Comparison of ENCODE assay signal across 1 cellular context in genomic region chr17:50372708-50373556, GRCh38.
TF ChIP-seq lines count a peak whose summit lies in the region.

Gene EME1, plus strand, starts transcription at chr17:50373229. Its CDS starts 1,980 bp downstream, at chr17:50375209.
Gene MRPL27, minus strand, starts transcription at chr17:50373184. Its CDS starts 14 bp downstream, at chr17:50373170.

TF ChIP-seq in HepG2, 621 proteins besides CTCF, POLR2A, EP300 and RAD21 (continued from another document and continues in another):
- TF ChIP-seq FOXP1 (IDR thresholded peaks at IDR 0.05) (no peak), FOXP1 (CRISPR knock-in tag; IDR thresholded peaks at IDR 0.05) (no peak; the same call in 1 of the 2 replicates), ZMAT5 (CRISPR knock-in tag; IDR thresholded peaks at IDR 0.05; ENCODE audit: borderline replicate concordance, low read depth) (no peak), YY1 (IDR thresholded peaks at IDR 0.05; ENCODE audit: insufficient read depth, insufficient replicate concordance, low read depth, low read length) (peak; percentile 97), IRF2 (CRISPR knock-in tag; IDR thresholded peaks at IDR 0.05) (peak; percentile 90), MTERF4 (CRISPR knock-in tag; IDR thresholded peaks at IDR 0.05) (peak; percentile 73), ZGPAT (CRISPR knock-in tag; IDR thresholded peaks at IDR 0.05) (peak; percentile 92; the same call in 1 of the 2 replicates), ARID3A (IDR thresholded peaks at IDR 0.05; ENCODE audit: low read depth, low read length) (no peak), SNAI1 (CRISPR knock-in tag; IDR thresholded peaks at IDR 0.05; ENCODE audit: borderline replicate concordance) (peak; percentile 93; the same call in 1 of the 2 replicates), THRA (CRISPR knock-in tag; IDR thresholded peaks at IDR 0.05; ENCODE audit: borderline replicate concordance) (peak; percentile 77; the same call in 1 of the 2 replicates), SNAPC5 (CRISPR knock-in tag; IDR thresholded peaks at IDR 0.05; ENCODE audit: borderline replicate concordance) (peak; percentile 82; the same call in 1 of the 2 replicates), ZFP36 (IDR thresholded peaks at IDR 0.05; ENCODE audit: borderline replicate concordance, low read depth, low read length, partially characterized antibody) (no peak), CC2D1A (CRISPR knock-in tag; IDR thresholded peaks at IDR 0.05) (peak; percentile 99), ZNF609 (CRISPR knock-in tag; IDR thresholded peaks at IDR 0.05; ENCODE audit: borderline replicate concordance) (peak; percentile 79), ZBTB7B (CRISPR knock-in tag; IDR thresholded peaks at IDR 0.05) (peak; percentile 61; the same call in 1 of the 2 replicates), RARG (CRISPR knock-in tag; IDR thresholded peaks at IDR 0.05; ENCODE audit: low read depth) (peak; percentile 89), MIER2 (CRISPR knock-in tag; IDR thresholded peaks at IDR 0.05) (no peak; the same call in 1 of the 2 replicates), NCOR1 (IDR thresholded peaks at IDR 0.05; ENCODE audit: borderline replicate concordance, low read length) (peak; percentile 41; the same call in 1 of the 2 replicates), ZNF879 (CRISPR knock-in tag; IDR thresholded peaks at IDR 0.05) (peak; percentile 84; the same call in 1 of the 2 replicates), SYNCRIP (IDR thresholded peaks at IDR 0.05; ENCODE audit: insufficient read depth, low read depth, low read length) (no peak), ZNF263 (CRISPR knock-in tag; IDR thresholded peaks at IDR 0.05) (peak; percentile 52; the same call in 1 of the 2 replicates), ZNF484 (CRISPR knock-in tag; IDR thresholded peaks at IDR 0.05; ENCODE audit: borderline replicate concordance, low read depth) (0 out of 2 replicates have a peak, but pooled peaks have one; percentile 40), RFX5 (IDR thresholded peaks at IDR 0.05; ENCODE audit: low read depth, low read length) (peak; percentile 66; the same call in 1 of the 2 replicates), HDAC2 (CRISPR knock-in tag; IDR thresholded peaks at IDR 0.05) (peak; percentile 96), ZBTB25 (CRISPR knock-in tag; IDR thresholded peaks at IDR 0.05) (peak; percentile 93; the same call in 1 of the 2 replicates), ZNF276 (CRISPR knock-in tag; IDR thresholded peaks at IDR 0.05; ENCODE audit: low read depth) (peak; percentile 93), ZFP82 (CRISPR knock-in tag; IDR thresholded peaks at IDR 0.05; ENCODE audit: borderline replicate concordance) (peak; percentile 93; the same call in 1 of the 2 replicates), TGIF2 (CRISPR knock-in tag; IDR thresholded peaks at IDR 0.05) (peak; percentile 98), MLXIP (CRISPR knock-in tag; IDR thresholded peaks at IDR 0.05; ENCODE audit: borderline replicate concordance) (0 out of 2 replicates have a peak, but pooled peaks have one; percentile 50), HOXA7 (CRISPR knock-in tag; IDR thresholded peaks at IDR 0.05) (no peak; the same call in 1 of the 2 replicates), ZNF354B (CRISPR knock-in tag; IDR thresholded peaks at IDR 0.05) (no peak), KMT2A (CRISPR knock-in tag; IDR thresholded peaks at IDR 0.05) (peak; percentile 96), CCDC6 (CRISPR knock-in tag; IDR thresholded peaks at IDR 0.05) (peak; percentile 97; the same call in 1 of the 2 replicates), SP1 (IDR thresholded peaks at IDR 0.05) (no peak), SP1 (CRISPR knock-in tag; IDR thresholded peaks at IDR 0.05) (peak; percentile 71), JUND (CRISPR knock-in tag; IDR thresholded peaks at IDR 0.05) (no peak), ZNF335 (CRISPR knock-in tag; IDR thresholded peaks at IDR 0.05) (peak; percentile 79; the same call in 1 of the 2 replicates), HNRNPK (IDR thresholded peaks at IDR 0.05; ENCODE audit: low read depth, low read length, poor library complexity, severe bottlenecking) (no peak), ATF3 (CRISPR knock-in tag; IDR thresholded peaks at IDR 0.05) (0 out of 2 replicates have a peak, but pooled peaks have one; percentile 7), IKZF5 (CRISPR knock-in tag; IDR thresholded peaks at IDR 0.05) (peak; percentile 93; the same call in 1 of the 2 replicates), TCF12 (IDR thresholded peaks at IDR 0.05) (no peak), TCF12 (CRISPR knock-in tag; IDR thresholded peaks at IDR 0.05) (peak; percentile 62; the same call in 1 of the 2 replicates), TOE1 (CRISPR knock-in tag; IDR thresholded peaks at IDR 0.05) (no peak)
